ENCODE assay signal across 15 cellular contexts in genomic region chr2:239818086-239818485, GRCh38.
"Had no signal": no experiment of that assay in that cellular context is flagged by ENCODE, and none has a peak within 500 bp of the region (broad histone marks: within the 10 kb centered on the region; RNA-seq: fewer than 3 reads in every experiment).

No MANE protein-coding gene starts in this region.

- ATAC-seq: activated naive CD8-positive, alpha-beta T cell treated with anti-CD3 and anti-CD28 coated beads, Interleukin-2, amount 50 U/mL, for 24 hours; left colon; stimulated activated memory B cell treated with anti-CD40 and anti-IgM and Interleukin-4, amounts not matched to agents 10 μg/mL and 1 μg/mL and 100 μg/mL, for 72 hours; T-cell had no signal

- H3K27me3 ChIP-seq: tibial nerve had no signal

- H3K9ac ChIP-seq: SK-N-SH had no signal

- H3K9me3 Mint-ChIP-seq: activated naive CD8-positive, alpha-beta T cell treated with anti-CD3 and anti-CD28 coated beads, Interleukin-2, amount 50 U/mL, for 24 hours; endodermal cell; immature natural killer cell; T-cell had no signal

- H3K36me3 Mint-ChIP-seq: immature natural killer cell; stimulated activated memory B cell treated with anti-CD40 and anti-IgM and Interleukin-4, amounts not matched to agents 10 μg/mL and 1 μg/mL and 100 μg/mL, for 72 hours; T-cell had no signal

- H3K4me1 ChIP-seq: breast epithelium had no signal

- H3K4me1 Mint-ChIP-seq: immature natural killer cell, T-cell had no signal

- H3K4me3 ChIP-seq: breast epithelium, tibial nerve had no signal

- H3K4me3 Mint-ChIP-seq: activated naive CD8-positive, alpha-beta T cell treated with anti-CD3 and anti-CD28 coated beads, Interleukin-2, amount 50 U/mL, for 24 hours; endodermal cell; immature natural killer cell; stimulated activated memory B cell treated with anti-CD40 and anti-IgM and Interleukin-4, amounts not matched to agents 10 μg/mL and 1 μg/mL and 100 μg/mL, for 72 hours; T-cell had no signal

- H3K4me2 ChIP-seq: SK-N-SH had no signal

- H3K27me3 Mint-ChIP-seq: activated naive CD8-positive, alpha-beta T cell treated with anti-CD3 and anti-CD28 coated beads, Interleukin-2, amount 50 U/mL, for 24 hours had no signal

- DNase-seq: activated CD4-positive, alpha-beta T cell treated with anti-CD3 and anti-CD28 coated beads, Interleukin-2, amount 50 U/mL, for 4 hours; activated naive CD4-positive, alpha-beta T cell treated with Interleukin-2 at 50 U/mL for 16 hours; activated naive CD8-positive, alpha-beta T cell treated with anti-CD3 and anti-CD28 coated beads, Interleukin-2, amount 50 U/mL, for 24 hours; immature natural killer cell; SHP77; SK-N-SH; stimulated activated CD4-positive, alpha-beta T cell treated with anti-CD3 and anti-CD28 coated beads, Interleukin-12 subunit alpha, Interleukin-12 subunit beta, amount 100 ng/mL, for 4 hours; stimulated activated CD4-positive, alpha-beta T cell treated with anti-CD3 and anti-CD28 coated beads, Interleukin-2, amount 100 ng/mL, for 48 hours; T1000 had no signal

- H3K27ac Mint-ChIP-seq: activated naive CD8-positive, alpha-beta T cell treated with anti-CD3 and anti-CD28 coated beads, Interleukin-2, amount 50 U/mL, for 24 hours; endodermal cell; stimulated activated memory B cell treated with anti-CD40 and anti-IgM and Interleukin-4, amounts not matched to agents 10 μg/mL and 1 μg/mL and 100 μg/mL, for 72 hours; T-cell had no signal

- H3K9me3 ChIP-seq: breast epithelium, SK-N-SH, tibial nerve had no signal

- H3K36me3 ChIP-seq: breast epithelium, tibial nerve had no signal

- H3K27ac ChIP-seq: breast epithelium had no signal
